Comparison of ENCODE assay signal across 8 cellular contexts in the genomic region with DNA sequence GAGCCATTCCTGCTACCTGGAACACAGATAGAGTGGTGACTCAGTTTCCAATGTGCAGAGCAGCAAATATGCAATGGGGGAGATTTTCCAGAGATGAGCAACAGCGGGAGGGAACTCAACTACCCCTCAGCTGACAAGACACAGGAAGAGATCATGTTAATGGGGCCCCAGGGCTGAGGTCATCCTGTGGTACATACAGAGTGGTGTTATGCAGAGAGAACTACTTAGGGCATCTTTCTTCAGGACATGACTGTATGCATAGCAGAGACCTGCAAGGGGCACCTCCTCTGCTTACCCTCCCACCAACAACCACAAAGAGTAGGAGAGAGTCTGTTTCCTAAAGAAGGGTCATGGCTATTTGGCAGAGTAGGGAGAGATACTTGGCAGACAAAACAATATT. TPM values are rescaled to one million over a fixed set of nuclear protein-coding genes. Genes with fewer than 3 reads are reported as not detected.
A peak's percentile ranks its signal among the peaks of the same experiment; 100 is the strongest.
DNase-seq lines count a peak whose midpoint lies in the region; ATAC-seq and TF ChIP-seq lines count a peak whose summit lies in the region.

No MANE protein-coding gene starts in this region.

- TF ChIP-seq POLR2A in transverse colon (IDR thresholded peaks at IDR 0.05) = no peak

- TF ChIP-seq CTCF in transverse colon (IDR thresholded peaks at IDR 0.05) = no peak

- H3K4me2 ChIP-seq in BLaER1 treated with 17β-estradiol and CSF1 and Interleukin-3, amounts not matched to agents 10 nM and 100 nM = peak overlapping the region; percentile 17 to 67 (median 45); a peak in 20 of 22 replicates

- peaks cover 21% of the 10 kb centered on the region for H3K4me1 Mint-ChIP-seq in activated naive CD8-positive, alpha-beta T cell treated with anti-CD3 and anti-CD28 coated beads for 36 hours

- no peak for TF ChIP-seq EP300 in transverse colon (IDR thresholded peaks at IDR 0.05; ENCODE audit: low read depth)

- H4K20me1 ChIP-seq in BLaER1 treated with 17β-estradiol and CSF1 and Interleukin-3, amounts not matched to agents 10 nM and 100 nM = no peaks in the 10 kb centered on the region

- H3K4me3 Mint-ChIP-seq in activated naive CD8-positive, alpha-beta T cell treated with anti-CD3 and anti-CD28 coated beads for 36 hours = peak overlapping the region; percentile 30

- H3K36me3 ChIP-seq in BLaER1 treated with 17β-estradiol and CSF1 and Interleukin-3, amounts not matched to agents 10 nM and 100 nM = no peaks in the 10 kb centered on the region
- H3K36me3 ChIP-seq in transverse colon = no peaks in the 10 kb centered on the region

- WGBS in transverse colon (ENCODE audit: low coverage in 1 of 2), 2 donors = 67 to 100% methylated on average over 1 of the region's 1 CpG

- H3K27ac ChIP-seq in BLaER1 treated with 17β-estradiol and CSF1 and Interleukin-3, amounts not matched to agents 10 nM and 100 nM = no peak overlapping the region
- no peak overlapping the region for H3K27ac ChIP-seq in transverse colon

- H3K36me3 Mint-ChIP-seq in activated naive CD8-positive, alpha-beta T cell treated with anti-CD3 and anti-CD28 coated beads for 36 hours = no peaks in the 10 kb centered on the region

- H3K27ac Mint-ChIP-seq in activated naive CD8-positive, alpha-beta T cell treated with anti-CD3 and anti-CD28 coated beads for 36 hours = no peak overlapping the region

- ATAC-seq in GM19372 (IDR thresholded peaks at IDR 0.05; ENCODE audit: low read depth, unreplicated experiment) (peak; percentile 31), HG03175 (IDR thresholded peaks at IDR 0.05; ENCODE audit: unreplicated experiment) (peak; percentile 45)

- H3K4me1 ChIP-seq in BLaER1 treated with 17β-estradiol and CSF1 and Interleukin-3, amounts not matched to agents 10 nM and 100 nM = peaks cover 24 to 32% (median 29%) of the 10 kb centered on the region in 10 experiments
- H3K4me1 ChIP-seq in transverse colon = no peaks in the 10 kb centered on the region

- no peaks in the 10 kb centered on the region for H3K27me3 Mint-ChIP-seq in activated naive CD8-positive, alpha-beta T cell treated with anti-CD3 and anti-CD28 coated beads for 36 hours

- in situ Hi-C loops in transverse colon (cut with MboI; ENCODE audit: low pct_ligation_motif_present in 1 of 4, low pct_unique_long_range_greater_than_20kb in 1 of 4, low sequenced_read_pairs in 3 of 4) = no loop called here

- intact Hi-C loops in transverse colon (cut with DNase I; ENCODE audit: low total_unique reads) = no loop called here

- no peaks in the 10 kb centered on the region for H3K9me3 Mint-ChIP-seq in activated naive CD8-positive, alpha-beta T cell treated with anti-CD3 and anti-CD28 coated beads for 36 hours

- H3K4me3 ChIP-seq in BLaER1 treated with 17β-estradiol and CSF1 and Interleukin-3, amounts not matched to agents 10 nM and 100 nM = no peak overlapping the region
- peak overlapping the region in 1 of 4 donors; percentile 13 for H3K4me3 ChIP-seq in transverse colon

- H3K9me3 ChIP-seq in BLaER1 treated with 17β-estradiol and CSF1 and Interleukin-3, amounts not matched to agents 10 nM and 100 nM (replicated peaks in 1 of 11) = no peaks in the 10 kb centered on the region
- H3K9me3 ChIP-seq in transverse colon = no peaks in the 10 kb centered on the region

- DNase-seq in activated naive CD8-positive, alpha-beta T cell treated with anti-CD3 and anti-CD28 coated beads for 36 hours = peak; percentile 4
- DNase-seq in transverse colon (no peak), islet precursor cell (no peak), NCI-H345 (lab: John Stamatoyannopoulos, UW) (no peak)
- no peak for DNase-seq in activated CD4-positive, CD25-positive, alpha-beta regulatory T cell treated with anti-CD3 and anti-CD28 coated beads, Interleukin-2, amount 50 U/mL, for 72 hours

- H3K27me3 ChIP-seq in BLaER1 treated with 17β-estradiol and CSF1 and Interleukin-3, amounts not matched to agents 10 nM and 100 nM = no peaks in the 10 kb centered on the region
- H3K27me3 ChIP-seq in transverse colon = no peaks in the 10 kb centered on the region

- H3K9ac ChIP-seq in BLaER1 treated with 17β-estradiol and CSF1 and Interleukin-3, amounts not matched to agents 10 nM and 100 nM = no peak overlapping the region

RNA-seq across cellular contexts. Expression of gene TBC1D5, which starts 6.8 kb away (rescaled TPM):
- total RNA-seq in activated naive CD8-positive, alpha-beta T cell treated with anti-CD3 and anti-CD28 coated beads for 36 hours = 10 to 100 TPM; 43.7 to 48.5 TPM
- 10 to 100 TPM; 21.3 to 86.4 (median 48.1) TPM for total RNA-seq in transverse colon
